ENCODE assay signal across 9 cellular contexts in genomic region chr2:60998628-60999545, GRCh38. TPM values are rescaled to one million over a fixed set of nuclear protein-coding genes. Genes with fewer than 3 reads are reported as not detected.
DNase-seq lines count a peak whose midpoint lies in the region; ATAC-seq, FAIRE-seq and TF ChIP-seq lines count a peak whose summit lies in the region.
"Had no signal": no experiment of that assay in that cellular context is flagged by ENCODE, and none has a peak within 500 bp of the region (broad histone marks: within the 10 kb centered on the region; RNA-seq: fewer than 3 reads in every experiment).

No MANE protein-coding gene starts in this region.

- H3K36me3 Mint-ChIP-seq in CD14-positive monocyte = peaks cover 0 to 10% of the 10 kb centered on the region in 2 donors
- H3K36me3 Mint-ChIP-seq in T-cell = no peaks in the 10 kb centered on the region

- DNase-seq in CD14-positive monocyte (ENCODE audit: low spot score) (no peak), GM20000 (ENCODE audit: low spot score) (peak; percentile 43), NCI-H146 (lab: John Stamatoyannopoulos, UW) (peak; percentile 22), T-cell (peak in 17 of 34 experiments; percentile 2 to 42 (median 16)), frontal cortex (ENCODE audit: low spot score in 2 of 2) (peak in 1 of 2 donors; percentile 36), gastrocnemius medialis (no peak), activated T-cell treated with anti-CD3 and anti-CD28 coated beads for 4 hours (no peak)
- DNase-seq: left cardiac atrium had no signal

- no peaks in the 10 kb centered on the region for H3K36me3 ChIP-seq in gastrocnemius medialis

- ATAC-seq in T-cell (replicated peaks in 1 of 4) (peak; percentile 54 to 69 (median 56)), gastrocnemius medialis (peak in 1 of 2 donors; percentile 58), GM19023 (IDR thresholded peaks at IDR 0.05; ENCODE audit: unreplicated experiment) (no peak)

- no peaks in the 10 kb centered on the region for H3K9me3 ChIP-seq in gastrocnemius medialis

- no peak for TF ChIP-seq POLR2A in gastrocnemius medialis (IDR thresholded peaks at IDR 0.05)

- H3K27ac ChIP-seq in gastrocnemius medialis = no peak overlapping the region

- peak; percentile 89 for FAIRE-seq in frontal cortex (lab: Jason Lieb, UNC)

- H3K4me1 ChIP-seq in gastrocnemius medialis = peaks cover 0 to 4% of the 10 kb centered on the region in 2 donors

- H3K4me3 Mint-ChIP-seq in CD14-positive monocyte = no peak overlapping the region
- no peak overlapping the region for H3K4me3 Mint-ChIP-seq in T-cell

- CTCF ChIA-PET in T-cell (lab: Charles Lee) = interaction anchor here (0.5 to 4.7 kb wide), 38 partner anchors 12 to 837 kb away, joined by 3 to 41 read pairs (median 4); partner anchors contain the start of genes PEX13 (in 1 of the 2), PUS10 (in 1 of the 2) and REL (in 1 of the 2)

- H3K27me3 ChIP-seq in gastrocnemius medialis = no peaks in the 10 kb centered on the region

- TF ChIP-seq CTCF in CD14-positive monocyte (IDR thresholded peaks at IDR 0.05) = peak; percentile 87
- peak; percentile 24 for TF ChIP-seq CTCF in GM20000 (IDR thresholded peaks at IDR 0.05; ENCODE audit: extremely low read depth, missing control alignments)
- peak; percentile 21 to 66 (median 57) for TF ChIP-seq CTCF in gastrocnemius medialis (IDR thresholded peaks at IDR 0.05 in 4 of 5, conservative IDR thresholded peaks at IDR 0.05 in 1 of 5)

- in situ Hi-C loops in gastrocnemius medialis (cut with MboI; ENCODE audit: low sequenced_read_pairs in 4 of 4) = loop anchor here in 3 of 4 donors (5.0 to 10.0 kb wide), 2 partner anchors 292 to 294 kb away; no protein-coding TSS in a partner anchor

- H3K27me3 Mint-ChIP-seq in CD14-positive monocyte (ENCODE audit: low read depth in 3 of 3) = peaks cover 0 to under 1% (median 0%) of the 10 kb centered on the region in 3 donors
- no peaks in the 10 kb centered on the region for H3K27me3 Mint-ChIP-seq in T-cell

- POLR2A ChIA-PET in T-cell (lab: Charles Lee) = interaction anchor here (0.6 to 0.7 kb wide), 2 partner anchors 25 to 323 kb away, joined by 4 to 5 read pairs; no protein-coding TSS in a partner anchor

- no peak overlapping the region for H3K4me3 ChIP-seq in gastrocnemius medialis

- peak overlapping the region in 2 of 7 donors; percentile 35 to 63 for H3K27ac Mint-ChIP-seq in CD14-positive monocyte
- no peak overlapping the region for H3K27ac Mint-ChIP-seq in T-cell

- intact Hi-C loops in CD14-positive monocyte (cut with micrococcal nuclease) = loop anchor here (2.0 to 10.0 kb wide), 5 partner anchors 72 to 292 kb away; partner anchors contain the start of gene REL (in 1 of the 2)
- intact Hi-C loops in gastrocnemius medialis (cut with DNase I; ENCODE audit: low total_unique reads) = loop anchor here (1.0 to 10.0 kb wide), 2 partner anchors 204 to 292 kb away; no protein-coding TSS in a partner anchor

- H3K4me1 Mint-ChIP-seq in CD14-positive monocyte (peaks cover 15% of the 10 kb centered on the region), T-cell (peaks cover 0 to 2% (median 0%) of the 10 kb centered on the region in 3 donors)

- H3K9me3 Mint-ChIP-seq in CD14-positive monocyte (no peaks in the 10 kb centered on the region), T-cell (no peaks in the 10 kb centered on the region)

RNA-seq across cellular contexts. Expression of gene PEX13, which starts 18.6 kb away (rescaled TPM):
- 1 to 10 TPM; 4.8 to 5.7 TPM for polyA plus RNA-seq in CD14-positive monocyte
- 10 to 100 TPM; 12.6 to 22.8 (median 20.4) TPM for total RNA-seq in T-cell
- total RNA-seq in frontal cortex = 82.3 TPM
- 10 to 100 TPM; 19.3 to 53.9 (median 35.4) TPM for total RNA-seq in gastrocnemius medialis

RNA-seq across cellular contexts. Expression of gene PUS10, which starts 19.2 kb away (rescaled TPM):
- polyA plus RNA-seq in CD14-positive monocyte = 1 to 10 TPM; 2.8 to 3.0 TPM
- 1 to 10 TPM; 5.2 to 6.4 (median 5.6) TPM for total RNA-seq in T-cell
- total RNA-seq in frontal cortex = 4.9 TPM
- total RNA-seq in gastrocnemius medialis = 1 to 10 TPM; 1.0 to 5.0 (median 3.5) TPM

Comparison
In these comparisons a context has a peak if more than half of its experiments do, and no peak if none do; other contexts are left out.
1. DNase-seq: peak in GM20000 (single experiment) and NCI-H146 (single experiment); none in CD14-positive monocyte (single experiment), gastrocnemius medialis (0 of 2) and activated T-cell treated with anti-CD3 and anti-CD28 coated beads for 4 hours (single experiment).
2. CTCF ChIP-seq: peak in every context shown above with its lines; median percentile 87 in CD14-positive monocyte; 57 in gastrocnemius medialis; 24 in GM20000.